In the genomic region with DNA sequence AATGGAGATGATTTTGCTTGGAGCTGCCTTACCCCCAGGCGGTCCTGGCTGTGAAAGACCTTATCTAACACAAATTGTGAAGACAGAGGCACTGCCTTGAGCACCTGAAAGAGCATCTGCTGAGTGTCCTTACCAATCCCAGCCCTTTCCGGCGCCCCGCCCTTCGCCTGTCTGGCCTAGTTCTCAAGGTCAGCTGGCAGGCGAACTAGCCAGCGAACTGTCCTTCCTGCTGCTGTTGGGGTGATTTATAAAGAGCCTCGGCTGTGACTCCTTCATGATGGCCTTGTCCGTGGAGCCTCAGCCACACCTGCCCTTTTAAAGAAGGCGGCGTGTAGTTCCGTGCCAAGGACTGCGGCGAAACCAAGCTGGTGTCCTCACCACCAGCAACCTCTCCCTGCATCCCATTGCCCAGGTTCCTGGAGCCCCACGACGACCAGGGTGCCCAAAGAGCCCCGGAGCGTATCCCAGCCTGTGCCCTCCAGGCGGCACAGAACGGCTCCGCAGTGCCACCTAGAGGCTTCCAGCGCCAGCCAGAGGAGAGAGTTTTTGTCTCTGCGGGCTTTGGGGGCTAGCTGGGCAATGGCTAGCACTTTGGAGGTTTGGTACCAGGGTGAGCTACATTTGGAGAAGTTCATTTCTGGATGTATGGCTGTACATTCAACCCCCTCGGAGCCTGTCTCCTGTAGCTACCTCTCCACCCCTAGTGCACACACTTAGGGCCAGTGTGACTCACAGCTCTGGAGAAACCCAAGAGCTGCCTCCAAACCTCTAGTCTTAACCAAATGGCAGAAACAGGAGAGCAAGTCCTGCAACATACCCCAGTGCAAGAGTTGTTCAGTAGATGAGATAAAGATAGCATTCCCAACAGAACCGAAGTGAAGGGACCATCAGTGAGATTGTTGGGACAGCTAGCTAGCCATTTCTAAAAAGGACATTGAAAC, we compare ENCODE assay signal across 8 cellular contexts. TPM values are rescaled to one million over a fixed set of nuclear protein-coding genes. Genes with fewer than 3 reads are reported as not detected.
DNase-seq lines count a peak whose midpoint lies in the region; ATAC-seq lines count a peak whose summit lies in the region.

No MANE protein-coding gene starts in this region.

- H3K27ac Mint-ChIP-seq in activated naive CD4-positive, alpha-beta T cell treated with anti-CD3 and anti-CD28 coated beads for 36 hours = no peak overlapping the region

- no peaks in the 10 kb centered on the region for H3K4me1 ChIP-seq in right cardiac atrium (ENCODE audit: control insufficient read depth, insufficient read depth, low read length)

- H3K36me3 Mint-ChIP-seq in activated naive CD4-positive, alpha-beta T cell treated with anti-CD3 and anti-CD28 coated beads for 36 hours (ENCODE audit: low read depth) = no peaks in the 10 kb centered on the region

- CTCF ChIA-PET in activated naive CD4-positive, alpha-beta T cell treated with anti-CD3 and anti-CD28 coated beads for 36 hours (lab: Charles Lee) = interaction anchor here (0.7 to 3.5 kb wide), 8 partner anchors 11 to 321 kb away, joined by 3 to 20 read pairs (median 4); no protein-coding TSS in a partner anchor

- H3K4me3 ChIP-seq in right cardiac atrium (ENCODE audit: low read length) = no peak overlapping the region

- 6% methylated on average over 25 of the region's 25 CpGs for WGBS in right cardiac atrium

- DNase-seq in NCI-H82 (lab: John Stamatoyannopoulos, UW) = peak; percentile 61
- DNase-seq in NCI-H82 treated with DMSO at 0.1 percent for 48 hours (lab: John Stamatoyannopoulos, UW; ENCODE audit: unreplicated experiment) = no peak
- peak; percentile 20 for DNase-seq in RKO (ENCODE audit: low spot score)
- DNase-seq in activated naive CD4-positive, alpha-beta T cell treated with anti-CD3 and anti-CD28 coated beads for 36 hours = peak; percentile 46
- DNase-seq in right cardiac atrium = peak; percentile 23 to 61 (median 48)
- peak; percentile 54 for DNase-seq in stimulated activated CD4-positive, alpha-beta T cell treated with anti-CD3 and anti-CD28 coated beads, Interleukin-15, amount 100 ng/mL, for 24 hours
- no peak for DNase-seq in NCI-H1694 treated with DMSO at 0.1 percent for 48 hours (lab: John Stamatoyannopoulos, UW)

- H3K27ac ChIP-seq in right cardiac atrium (ENCODE audit: low read length) = no peak overlapping the region

- H3K27me3 ChIP-seq in right cardiac atrium (ENCODE audit: control insufficient read depth, insufficient read depth) = no peaks in the 10 kb centered on the region

- H3K9me3 ChIP-seq in right cardiac atrium (ENCODE audit: control insufficient read depth, low read length) = no peaks in the 10 kb centered on the region

- H3K4me3 Mint-ChIP-seq in activated naive CD4-positive, alpha-beta T cell treated with anti-CD3 and anti-CD28 coated beads for 36 hours = no peak overlapping the region

- H3K27me3 Mint-ChIP-seq in activated naive CD4-positive, alpha-beta T cell treated with anti-CD3 and anti-CD28 coated beads for 36 hours (ENCODE audit: low read depth) = peaks cover 8% of the 10 kb centered on the region

- ATAC-seq in HG02870 (IDR thresholded peaks at IDR 0.05; ENCODE audit: unreplicated experiment) = peak; percentile 68
- ATAC-seq in right cardiac atrium = peak; percentile 57 to 69

- no peaks in the 10 kb centered on the region for H3K4me1 Mint-ChIP-seq in activated naive CD4-positive, alpha-beta T cell treated with anti-CD3 and anti-CD28 coated beads for 36 hours (ENCODE audit: low read depth)

- no peaks in the 10 kb centered on the region for H3K9me3 Mint-ChIP-seq in activated naive CD4-positive, alpha-beta T cell treated with anti-CD3 and anti-CD28 coated beads for 36 hours

- intact Hi-C loops in activated naive CD4-positive, alpha-beta T cell treated with anti-CD3 and anti-CD28 coated beads for 36 hours (cut with micrococcal nuclease) = loop anchor here (1.0 kb wide), 1 partner anchor 209 kb away; no protein-coding TSS in a partner anchor
- intact Hi-C loops in right cardiac atrium (cut with DNase I) = loop anchor here in 1 of 4 donors (10.0 kb wide), 1 partner anchor 185 kb away; the partner anchor contains the start of gene GPR50

RNA-seq across cellular contexts. Expression of gene VMA21, which starts 36.8 kb away (rescaled TPM):
- total RNA-seq in activated naive CD4-positive, alpha-beta T cell treated with anti-CD3 and anti-CD28 coated beads for 36 hours = 10 to 100 TPM; 36.5 to 39.7 TPM
- total RNA-seq in right cardiac atrium = 10 to 100 TPM; 22.8 to 24.8 (median 23.6) TPM
- 9.9 TPM for polyA plus RNA-seq in right cardiac atrium

Comparison
In these comparisons a context has a peak if more than half of its experiments do, and no peak if none do; other contexts are left out.
1. DNase-seq: peak in NCI-H82 (single experiment), RKO (single experiment), activated naive CD4-positive, alpha-beta T cell treated with anti-CD3 and anti-CD28 coated beads for 36 hours (single experiment), right cardiac atrium (3 of 3) and stimulated activated CD4-positive, alpha-beta T cell treated with anti-CD3 and anti-CD28 coated beads, Interleukin-15, amount 100 ng/mL, for 24 hours (single experiment); none in NCI-H82 treated with DMSO at 0.1 percent for 48 hours (single experiment) and NCI-H1694 treated with DMSO at 0.1 percent for 48 hours (single experiment).